ENCODE assay signal across 10 cellular contexts in genomic region chr1:85578321-85579295, GRCh38. TPM values are rescaled to one million over a fixed set of nuclear protein-coding genes. Genes with fewer than 3 reads are reported as not detected.
DNase-seq lines count a peak whose midpoint lies in the region; ATAC-seq, FAIRE-seq and TF ChIP-seq lines count a peak whose summit lies in the region.
"Had no signal": no experiment of that assay in that cellular context is flagged by ENCODE, and none has a peak within 500 bp of the region (broad histone marks: within the 10 kb centered on the region; RNA-seq: fewer than 3 reads in every experiment).

No MANE protein-coding gene starts in this region.

- H3K56ac ChIP-seq in H1 (replicated peaks; ENCODE audit: insufficient read length, low read depth, low read length) = no peak overlapping the region

- peaks cover 0 to 6% of the 10 kb centered on the region in 2 experiments for H4K20me1 ChIP-seq in H1 (replicated peaks in 1 of 2; ENCODE audit: control insufficient read depth in 1 of 2, insufficient read depth in 2 of 2, low read length in 2 of 2)

- H3K4me3 ChIP-seq in AG04449 (ENCODE audit: low read depth, low read length) (peak overlapping the region; percentile 98), H1 (ENCODE audit: extremely low read depth in 1 of 4, insufficient read depth in 2 of 4, low read depth in 3 of 4, low read length in 4 of 4) (peak overlapping the region; percentile 52 to 84 (median 80); a peak in 7 of 8 replicates), WERI-Rb-1 (ENCODE audit: low read depth, low read length) (no peak overlapping the region), body of pancreas (no peak overlapping the region)

- no peak overlapping the region for H2BK120ac ChIP-seq in H1 (replicated peaks; ENCODE audit: low read depth, low read length)

- peak overlapping the region; percentile 89 to 98 for H3K4me2 ChIP-seq in H1 (ENCODE audit: insufficient read depth in 1 of 2, low read depth in 2 of 2, low read length in 2 of 2)

- TF ChIP-seq CTCF in AG04449 (IDR thresholded peaks at IDR 0.05; ENCODE audit: insufficient read depth, low read length, missing control alignments) (no peak), H1 (IDR thresholded peaks at IDR 0.05; ENCODE audit: control extremely low read depth in 1 of 3, insufficient read depth in 1 of 3, low read depth in 1 of 3, low read length in 3 of 3) (no peak), WERI-Rb-1 (IDR thresholded peaks at IDR 0.05; ENCODE audit: low read depth, low read length) (no peak), body of pancreas (IDR thresholded peaks at IDR 0.05) (no peak)

- peak overlapping the region in 1 of 4 experiments; percentile 15; a peak in 1 of 7 replicates for H3K9ac ChIP-seq in H1 (replicated peaks in 1 of 4; ENCODE audit: extremely low read depth in 1 of 4, low read depth in 3 of 4, low read length in 3 of 4)

- H3K79me1 ChIP-seq in H1 (ENCODE audit: low read depth, low read length) = no peaks in the 10 kb centered on the region; the same call in 1 of the 2 replicates

- H3K9me3 ChIP-seq in H1 (ENCODE audit: insufficient read depth in 2 of 2, low read depth in 1 of 2, low read length in 1 of 2) = no peaks in the 10 kb centered on the region
- H3K9me3 ChIP-seq in WERI-Rb-1 (ENCODE audit: severe bottlenecking) = no peaks in the 10 kb centered on the region
- H3K9me3 ChIP-seq in body of pancreas = no peaks in the 10 kb centered on the region

- H4K8ac ChIP-seq in H1 (ENCODE audit: extremely low read depth, insufficient read depth, low read length) = no peak overlapping the region

- no peak for ATAC-seq in body of pancreas

- TF ChIP-seq POLR2A in H1 (IDR thresholded peaks at IDR 0.05; ENCODE audit: control extremely low read depth in 1 of 2, low read depth in 2 of 2, low read length in 2 of 2) (peak in 1 of 2 experiments; percentile 8; a peak in 1 of 3 replicates), body of pancreas (IDR thresholded peaks at IDR 0.05) (no peak)

- POLR2A ChIA-PET in AG04449 (lab: Yijun Ruan, JAX) (interaction anchor here (0.5 to 5.3 kb wide), 16 partner anchors 9 to 302 kb away, joined by 3 to 68 read pairs (median 8); partner anchors contain the start of gene BCL10), H1 (lab: Charles Lee; ENCODE audit: partially characterized antibody) (interaction anchor here (0.8 to 14.4 kb wide), 6 partner anchors 15 to 130 kb away, joined by 3 to 311 read pairs (median 4); partner anchors contain the start of gene ZNHIT6)

- H3K36me3 ChIP-seq in H1 (ENCODE audit: control insufficient read depth in 2 of 4, insufficient read depth in 4 of 4, low read length in 3 of 4) (peaks cover 2 to 22% (median 14%) of the 10 kb centered on the region in 4 experiments; a peak in 6 of 8 replicates), WERI-Rb-1 (no peaks in the 10 kb centered on the region), body of pancreas (replicated peaks in 1 of 2; ENCODE audit: insufficient read depth in 1 of 2, low read depth in 2 of 2) (no peaks in the 10 kb centered on the region)

- FAIRE-seq in H1 (lab: Jason Lieb, UNC) = no peak

- no peak for TF ChIP-seq EP300 in H1 (IDR thresholded peaks at IDR 0.05; ENCODE audit: borderline replicate concordance in 1 of 2, low read depth in 2 of 2, low read length in 2 of 2)

- CTCF ChIA-PET in AG04449 (lab: Yijun Ruan, JAX) (interaction anchor here (1.0 kb wide), 2 partner anchors 115 to 128 kb away, joined by 3 to 5 read pairs; no protein-coding TSS in a partner anchor), H1 (lab: Charles Lee; ENCODE audit: partially characterized antibody) (interaction anchor here (0.7 to 1.8 kb wide), 6 partner anchors 77 to 271 kb away, joined by 3 to 5 read pairs (median 4); no protein-coding TSS in a partner anchor)

- peak overlapping the region; percentile 65; the same call in 1 of the 2 replicates for H2BK12ac ChIP-seq in H1 (ENCODE audit: low read depth, low read length)

- 18% methylated on average over 12 of the region's 12 CpGs; no CpG with 5 or more reads in 1 of the 2 experiments for WGBS in H1 (ENCODE audit: extremely low coverage in 1 of 2, insufficient coverage in 1 of 2, insufficient read length in 1 of 2, insufficient replicate concordance in 2 of 2, low coverage in 1 of 2, low lambda C conversion rate in 2 of 2, missing lambda C conversion rate in 1 of 2), 2 experiments
- 71 to 76% methylated on average over 12 of the region's 12 CpGs for WGBS in body of pancreas, 2 donors

- no peak overlapping the region for H4K5ac ChIP-seq in H1 (ENCODE audit: insufficient read length, low read depth, low read length)

- H2BK15ac ChIP-seq in H1 (ENCODE audit: low read length) = no peak overlapping the region

- H3K27me3 ChIP-seq in H1 (replicated peaks in 1 of 4; ENCODE audit: control insufficient read depth in 3 of 4, extremely low read depth in 1 of 4, insufficient read depth in 3 of 4, low read length in 3 of 4) (peaks cover 5 to 31% (median 23%) of the 10 kb centered on the region in 4 experiments; a peak in 6 of 7 replicates), WERI-Rb-1 (ENCODE audit: insufficient read depth, low read depth, severe bottlenecking) (no peaks in the 10 kb centered on the region), body of pancreas (no peaks in the 10 kb centered on the region)

- no peak overlapping the region for H3K27ac ChIP-seq in H1 (ENCODE audit: low read depth, low read length)
- no peak overlapping the region for H3K27ac ChIP-seq in WERI-Rb-1
- peak overlapping the region in 2 of 4 donors; percentile 37 to 85 for H3K27ac ChIP-seq in body of pancreas

- DNase-seq in AG04449 (ENCODE audit: low read depth, low spot score) (peak; percentile 97), LHCN-M2 (ENCODE audit: low read depth) (peak; percentile 93), H1 (ENCODE audit: low read depth in 1 of 2, low spot score in 2 of 2) (peak in 1 of 2 experiments; percentile 29), myocyte (ENCODE audit: low read depth) (peak; percentile 77), SIG-M5 (lab: John Stamatoyannopoulos, UW) (no peak), WERI-Rb-1 (no peak), pons (ENCODE audit: low spot score) (no peak), body of pancreas (no peak)
- DNase-seq: activated CD4-positive, alpha-beta T cell treated with anti-CD3 and anti-CD28 coated beads for 1 hour had no signal

- peaks cover 24% of the 10 kb centered on the region for H3K23me2 ChIP-seq in H1 (ENCODE audit: low read depth, low read length)

- H2BK20ac ChIP-seq in H1 (ENCODE audit: low read length) = no peak overlapping the region

- no peak overlapping the region; the same call in 1 of the 2 replicates for H2AK5ac ChIP-seq in H1 (ENCODE audit: low read depth, low read length)

- no peak for TF ChIP-seq RAD21 in H1 (IDR thresholded peaks at IDR 0.05 in 1 of 2, conservative IDR thresholded peaks at IDR 0.05 in 1 of 2; ENCODE audit: low read depth in 2 of 2, low read length in 2 of 2)

- no peak overlapping the region for H3K4ac ChIP-seq in H1 (replicated peaks; ENCODE audit: insufficient read length, low read depth, low read length)

- no peak overlapping the region for H3K14ac ChIP-seq in H1 (ENCODE audit: insufficient read length)

- intact Hi-C loops in body of pancreas (cut with DNase I) = no loop called here

- no peak overlapping the region for H3K18ac ChIP-seq in H1 (ENCODE audit: extremely low read depth, low read length)

- no peak overlapping the region for H2AFZ ChIP-seq in H1 (ENCODE audit: low read length)

- 0 out of 2 replicates have a peak overlapping the region, but pooled peaks have one; percentile 9 for H2BK5ac ChIP-seq in H1 (ENCODE audit: low read depth, low read length)

- H3K23ac ChIP-seq in H1 (ENCODE audit: insufficient read length) = no peak overlapping the region

- H3K79me2 ChIP-seq in H1 (ENCODE audit: control insufficient read depth in 1 of 2, insufficient read depth in 2 of 2, low read length in 2 of 2) = peaks cover 0 to 25% of the 10 kb centered on the region in 2 experiments; a peak in 3 of 4 replicates

- no peak overlapping the region for H4K91ac ChIP-seq in H1 (replicated peaks; ENCODE audit: insufficient read length, low read length)

- H3K4me1 ChIP-seq in H1 (replicated peaks in 1 of 4; ENCODE audit: control insufficient read depth in 3 of 4, insufficient read depth in 4 of 4, low read length in 3 of 4) (peaks cover 0 to 36% (median 13%) of the 10 kb centered on the region in 4 experiments; a peak in 6 of 7 replicates), body of pancreas (peaks cover 25% of the 10 kb centered on the region)

TF ChIP-seq in H1, 55 proteins besides CTCF, POLR2A, EP300 and RAD21:
- TF ChIP-seq SRF (IDR thresholded peaks at IDR 0.05; ENCODE audit: low read depth, low read length) = peak; percentile 50; the same call in 1 of the 2 replicates
- TF ChIP-seq E2F6 (IDR thresholded peaks at IDR 0.05) = no peak

RNA-seq across cellular contexts. Expression of gene CCN1, which starts 2.0 kb away (rescaled TPM):
- total RNA-seq in LHCN-M2 (2014; rRNA removed) (23.1 and 28.7 TPM in 2 replicates), myocyte (11.9 and 12.5 TPM in 2 replicates), body of pancreas (100 to 1,000 TPM in 1 of 2 donors, 10 to 100 TPM in 1; 63.3 to 135 TPM)
- 427 TPM for polyA plus RNA-seq in LHCN-M2 (2012)
- total RNA-seq in H1 (2021; fragmentation: NEBNext Ultra II Directional; extraction: Animal tissue kit (Norgen Biotek cat#: 25700)) = 108 and 113 TPM in 2 replicates
- 19.1 and 29.7 TPM in 2 replicates for polyA plus RNA-seq in H1 (2011; rRNA removed)
- 36.4 TPM for polyA plus RNA-seq in H1 (2011; cell fraction: cytosol; rRNA removed)
- polyA plus RNA-seq in H1 (2011; cell fraction: nucleus; rRNA removed) = 106 TPM
- polyA plus RNA-seq in H1 (2012, experiment 1 of 2) = 58.2 to 88.4 TPM (median 74.4 TPM) in 4 replicates
- 84.1 TPM for polyA plus RNA-seq in H1 (2012, experiment 2 of 2)
- polyA plus RNA-seq in H1 (2013, experiment 1 of 2) = 122 TPM
- 139 TPM for polyA plus RNA-seq in H1 (2013, experiment 2 of 2)
- 18.3 and 33.7 TPM in 2 replicates for polyA minus RNA-seq in H1 (2011; rRNA and poly(A)+ RNA removed)
- 37.7 TPM for polyA minus RNA-seq in H1 (2011; cell fraction: cytosol; rRNA and poly(A)+ RNA removed)
- 109 TPM for polyA minus RNA-seq in H1 (2011; cell fraction: nucleus; rRNA and poly(A)+ RNA removed)
- polyA plus RNA-seq in myocyte (2012) = 296 TPM
- polyA plus RNA-seq: IgD-negative memory B cell had no signal

Comparison
In these comparisons a context has a peak if more than half of its experiments do, and no peak if none do; other contexts are left out.
1. DNase-seq: peak in AG04449 (single experiment), LHCN-M2 (single experiment) and myocyte (single experiment); none in SIG-M5 (single experiment), WERI-Rb-1 (single experiment), pons (single experiment) and body of pancreas (0 of 4).
2. H3K4me3 ChIP-seq: peak in AG04449 (single experiment) and H1 (4 of 4); none in WERI-Rb-1 (single experiment) and body of pancreas (0 of 2).